In genomic region chr1:28540651-28541050, GRCh38 we compare ENCODE assay signal across 14 cellular contexts.
DNase-seq lines count a peak whose midpoint lies in the region; ATAC-seq and TF ChIP-seq lines count a peak whose summit lies in the region.
"Had no signal": no experiment of that assay in that cellular context is flagged by ENCODE, and none has a peak within 500 bp of the region (broad histone marks: within the 10 kb centered on the region; RNA-seq: fewer than 3 reads in every experiment).

No MANE protein-coding gene starts in this region.

- H3K9ac ChIP-seq in NT2/D1 (ENCODE audit: insufficient read length, low read depth), result no peak overlapping the region
- H3K9ac ChIP-seq: BLaER1 had no signal

- H3K9me3 ChIP-seq in NT2/D1 (ENCODE audit: insufficient read depth, low read length), result no peaks in the 10 kb centered on the region
- H3K9me3 ChIP-seq: BLaER1 had no signal

- H3K36me3 ChIP-seq in NT2/D1 (ENCODE audit: insufficient read depth, insufficient read length, low read length), result peaks cover 42% of the 10 kb centered on the region

- DNase-seq in NT2/D1 (ENCODE audit: low read depth, low spot score) (peak; percentile 43), epithelial cell of esophagus (ENCODE audit: low read depth) (peak; percentile 19), NCI-H2196 (lab: John Stamatoyannopoulos, UW; ENCODE audit: unreplicated experiment) (no peak), hypothalamus (lab: John Stamatoyannopoulos, UW) (no peak)
- DNase-seq: activated T-cell treated with anti-CD3 and anti-CD28 coated beads, Interleukin-2, amount 50 U/mL, for 24 hours; naive B cell; NCI-H510A treated with DMSO at 0.1 percent for 48 hours had no signal

- TF ChIP-seq CTCF in 22Rv1 (IDR thresholded peaks at IDR 0.05) (peak; percentile 77), GM12872 (IDR thresholded peaks at IDR 0.05; ENCODE audit: insufficient read depth, low read depth, low read length) (0 out of 3 replicates have a peak, but pooled peaks have one; percentile 8), epithelial cell of esophagus (IDR thresholded peaks at IDR 0.05; ENCODE audit: insufficient read depth, low read depth, low read length, missing control alignments) (peak; percentile 25)

- peak overlapping the region; percentile 55 for H3K27ac ChIP-seq in 22Rv1
- H3K27ac ChIP-seq: BLaER1, coronary artery had no signal

- no peaks in the 10 kb centered on the region for H3K27me3 ChIP-seq in NT2/D1 (ENCODE audit: insufficient read depth, insufficient read length)
- H3K27me3 ChIP-seq: BLaER1 had no signal

- H3K4me3 ChIP-seq in NT2/D1 (ENCODE audit: insufficient read length, low read depth), result no peak overlapping the region
- H3K4me3 ChIP-seq in epithelial cell of esophagus (ENCODE audit: low read length), result no peak overlapping the region
- H3K4me3 ChIP-seq: BLaER1, coronary artery had no signal

- no peak for ATAC-seq in HG03196 (IDR thresholded peaks at IDR 0.05; ENCODE audit: unreplicated experiment)
- ATAC-seq in GM18517 (IDR thresholded peaks at IDR 0.05; ENCODE audit: unreplicated experiment), result no peak
- ATAC-seq: esophagus mucosa had no signal

- H3K4me1 ChIP-seq in NT2/D1 (ENCODE audit: insufficient read depth, insufficient read length), result no peaks in the 10 kb centered on the region

Comparison
In these comparisons a context has a peak if more than half of its experiments do, and no peak if none do; other contexts are left out.
1. CTCF ChIP-seq: peak in every context shown above with its lines; median percentile 77 in 22Rv1; 25 in epithelial cell of esophagus; 8 in GM12872.
2. DNase-seq: peak in NT2/D1 (single experiment) and epithelial cell of esophagus (single experiment); none in NCI-H2196 (single experiment) and hypothalamus (0 of 51).